27 cellular contexts compared by ENCODE assay signal in genomic region chr10:108427081-108427480, GRCh38.
DNase-seq lines count a peak whose midpoint lies in the region; ATAC-seq, FAIRE-seq and TF ChIP-seq lines count a peak whose summit lies in the region.
"Had no signal": no experiment of that assay in that cellular context is flagged by ENCODE, and none has a peak within 500 bp of the region (broad histone marks: within the 10 kb centered on the region; RNA-seq: fewer than 3 reads in every experiment).

No MANE protein-coding gene starts in this region.

- H3K4me2 ChIP-seq in K562 (ENCODE audit: insufficient read depth, low read length): no peak overlapping the region
- no peak overlapping the region for H3K4me2 ChIP-seq in PC-3 (ENCODE audit: low read length)
- H3K4me2 ChIP-seq: neural progenitor cell had no signal

- H2AFZ ChIP-seq in K562 (ENCODE audit: low read depth, low read length): no peak overlapping the region
- no peak overlapping the region for H2AFZ ChIP-seq in PC-3 (ENCODE audit: low read length)
- H2AFZ ChIP-seq: neural progenitor cell had no signal

- no peak for TF ChIP-seq POLR2A in K562 (conservative IDR thresholded peaks at IDR 0.05)

- H3K79me2 ChIP-seq in K562 (ENCODE audit: control insufficient read depth, insufficient read depth, low read length) (no peaks in the 10 kb centered on the region), PC-3 (ENCODE audit: low read length) (no peaks in the 10 kb centered on the region)

- intact Hi-C loops in K562 (cut with micrococcal nuclease): no loop called here
- intact Hi-C loops in PC-3 (cut with micrococcal nuclease): no loop called here

- no peaks in the 10 kb centered on the region for H3K36me3 ChIP-seq in BE2C
- H3K36me3 ChIP-seq in K562 (ENCODE audit: control insufficient read depth, insufficient read depth, low read length): no peaks in the 10 kb centered on the region
- no peaks in the 10 kb centered on the region for H3K36me3 ChIP-seq in PC-3 (ENCODE audit: low read depth, low read length)
- H3K36me3 ChIP-seq: left ventricle myocardium inferior, neural progenitor cell, pancreas, uterus had no signal

- 0% methylated on average over 3 of the region's 5 CpGs for WGBS in K562 (ENCODE audit: insufficient coverage, low coverage, missing lambda C conversion rate)

- CTCF ChIA-PET in K562 (lab: Yijun Ruan, JAX; ENCODE audit: low intra/inter-chr PET ratio) (no interaction called here), PC-3 (lab: Charles Lee) (no interaction called here)

- BruUV-seq in K562 (replicated peaks; lab: Mats Ljungman, UMichigan): no TSS peak
- BruUV-seq in PC-3 (replicated peaks; lab: Mats Ljungman, UMichigan): no TSS peak

- FAIRE-seq in K562 (lab: Jason Lieb, UNC): no peak
- FAIRE-seq: GM12891, pancreas, RCC 7860, small intestine had no signal

- DNase-seq in BE2C (peak; percentile 13), K562 (ENCODE audit: extremely low read depth in 1 of 4, low spot score in 3 of 4) (no peak), left lobe of liver (ENCODE audit: low spot score) (peak; percentile 49), GOT3 (lab: John Stamatoyannopoulos, UW) (no peak), foreskin fibroblast (no peak), PC-3 (no peak), NCI-H187 (lab: John Stamatoyannopoulos, UW) (no peak)
- DNase-seq: activated B cell treated with CpG ODN at 0.5 μM for 24 hours; activated CD4-positive, alpha-beta T cell treated with anti-CD3 and anti-CD28 coated beads, Interleukin-2, amount 50 U/mL, for 48 hours; activated naive CD4-positive, alpha-beta T cell; activated naive CD8-positive, alpha-beta T cell treated with anti-CD3 and anti-CD28 coated beads, Interleukin-2, amount 50 U/mL, for 24 hours; CD8-positive, alpha-beta T cell; EL; H9; left ventricle myocardium inferior; mesendoderm; NCI-H1436 treated with DMSO at 0.1 percent for 48 hours; NCI-H2107; NCI-H345; small intestine; stimulated activated naive CD4-positive, alpha-beta T cell treated with Interleukin-2 at 50 U/mL for 16 hours; uterus had no signal

- H3F3A ChIP-seq in PC-3 (ENCODE audit: low read length, unreplicated experiment): no peaks in the 10 kb centered on the region

- TF ChIP-seq EP300 in Ishikawa (IDR thresholded peaks at IDR 0.05; ENCODE audit: borderline replicate concordance) (no peak), K562 (IDR thresholded peaks at IDR 0.05; ENCODE audit: low read length) (no peak)

- in situ Hi-C loops in K562 (cut with MboI): no loop called here

- POLR2A ChIA-PET in K562 (lab: Yijun Ruan, JAX) (no interaction called here), PC-3 (lab: Charles Lee; ENCODE audit: unreplicated experiment) (no interaction called here)

- H3K9ac ChIP-seq in K562 (ENCODE audit: insufficient read depth in 1 of 2, low read depth in 2 of 2, low read length in 2 of 2): no peak overlapping the region
- H3K9ac ChIP-seq in PC-3 (ENCODE audit: low read length): no peak overlapping the region
- H3K9ac ChIP-seq: neural progenitor cell had no signal

- ATAC-seq in K562 (no peak), left lobe of liver (peak; percentile 99), PC-3 (no peak)
- ATAC-seq: activated naive CD8-positive, alpha-beta T cell treated with anti-CD3 and anti-CD28 coated beads, Interleukin-2, amount 50 U/mL, for 24 hours; CD8-positive, alpha-beta T cell had no signal

- TF ChIP-seq RAD21 in Ishikawa (IDR thresholded peaks at IDR 0.05; ENCODE audit: low read depth) (no peak), K562 (CRISPR knock-in tag; conservative IDR thresholded peaks at IDR 0.05 in 1 of 2, IDR thresholded peaks at IDR 0.05 in 1 of 2) (no peak)

- H4K20me1 ChIP-seq in K562 (replicated peaks; ENCODE audit: control insufficient read depth, insufficient read depth, low read length) (no peaks in the 10 kb centered on the region), PC-3 (ENCODE audit: low read length) (no peaks in the 10 kb centered on the region)

- H3K9me1 ChIP-seq in K562 (ENCODE audit: control insufficient read depth, insufficient read depth, low read length): no peaks in the 10 kb centered on the region

- H3K9me3 ChIP-seq in BE2C: no peaks in the 10 kb centered on the region
- no peaks in the 10 kb centered on the region for H3K9me3 ChIP-seq in K562 (replicated peaks; ENCODE audit: control insufficient read depth, insufficient read depth, low read depth, low read length)
- no peaks in the 10 kb centered on the region for H3K9me3 ChIP-seq in PC-3 (ENCODE audit: low read length)
- H3K9me3 ChIP-seq: left ventricle myocardium inferior, pancreas, uterus had no signal

- H3K27ac ChIP-seq in K562 (ENCODE audit: extremely low read depth, low read depth, low read length) (no peak overlapping the region), PC-3 (ENCODE audit: low read length) (no peak overlapping the region)
- H3K27ac ChIP-seq: left ventricle myocardium inferior, neural progenitor cell, pancreas, uterus had no signal

- TF ChIP-seq CTCF in BE2C (IDR thresholded peaks at IDR 0.05; ENCODE audit: low read depth, low read length): no peak
- no peak for TF ChIP-seq CTCF in K562 (IDR thresholded peaks at IDR 0.05 in 2 of 3, conservative IDR thresholded peaks at IDR 0.05 in 1 of 3; ENCODE audit: insufficient read depth in 2 of 3, low read depth in 1 of 3, low read length in 3 of 3)
- TF ChIP-seq CTCF in foreskin fibroblast (IDR thresholded peaks at IDR 0.05; ENCODE audit: low read depth, low read length): no peak
- no peak for TF ChIP-seq CTCF in PC-3 (conservative IDR thresholded peaks at IDR 0.05; ENCODE audit: low read depth, low read length)

- no peak overlapping the region for H3K4me3 ChIP-seq in BE2C (ENCODE audit: low read depth, low read length)
- H3K4me3 ChIP-seq in K562: no peak overlapping the region
- no peak overlapping the region for H3K4me3 ChIP-seq in foreskin fibroblast (ENCODE audit: low read depth in 1 of 2, low read length in 2 of 2)
- H3K4me3 ChIP-seq in PC-3 (ENCODE audit: low read length): no peak overlapping the region
- H3K4me3 ChIP-seq: left ventricle myocardium inferior, neural progenitor cell, pancreas, uterus had no signal

- H3K9me2 ChIP-seq in PC-3 (replicated peaks; ENCODE audit: low read length): no peaks in the 10 kb centered on the region

- H3K4me1 ChIP-seq in BE2C (peaks cover 9% of the 10 kb centered on the region; the same call in 1 of the 2 replicates), K562 (replicated peaks in 1 of 2; ENCODE audit: control insufficient read depth in 2 of 2, insufficient read depth in 2 of 2, low read length in 2 of 2) (no peaks in the 10 kb centered on the region), PC-3 (ENCODE audit: insufficient read depth, low read length) (no peaks in the 10 kb centered on the region)
- H3K4me1 ChIP-seq: left ventricle myocardium inferior, neural progenitor cell, pancreas, uterus had no signal

- H3K27me3 ChIP-seq in BE2C: no peaks in the 10 kb centered on the region
- no peaks in the 10 kb centered on the region for H3K27me3 ChIP-seq in K562 (ENCODE audit: control insufficient read depth in 2 of 2, insufficient read depth in 2 of 2, low read length in 2 of 2)
- no peaks in the 10 kb centered on the region for H3K27me3 ChIP-seq in PC-3 (ENCODE audit: low read length)
- H3K27me3 ChIP-seq: neural progenitor cell, pancreas, uterus had no signal

TF ChIP-seq in Ishikawa, 13 proteins besides CTCF, POLR2A, EP300 and RAD21:
- no peak for TF ChIP-seq EGR1 (IDR thresholded peaks at IDR 0.05)
- TF ChIP-seq NFIC (IDR thresholded peaks at IDR 0.05): peak; percentile 46
TF ChIP-seq in Ishikawa: peak in this region for 1.

TF ChIP-seq in K562, 482 proteins besides CTCF, POLR2A, EP300 and RAD21:
- TF ChIP-seq GATAD2B (IDR thresholded peaks at IDR 0.05; ENCODE audit: borderline replicate concordance) (no peak), JUN (IDR thresholded peaks at IDR 0.05; ENCODE audit: borderline replicate concordance, low read depth, low read length) (no peak), JUN (CRISPR knock-in tag; IDR thresholded peaks at IDR 0.05; ENCODE audit: borderline replicate concordance) (no peak), NFIC (IDR thresholded peaks at IDR 0.05) (peak; percentile 55; the same call in 1 of the 2 replicates)

Comparison
In these comparisons a context has a peak if more than half of its experiments do, and no peak if none do; other contexts are left out.
1. DNase-seq: peak in BE2C (single experiment) and left lobe of liver (single experiment); none in K562 (0 of 4), GOT3 (single experiment), foreskin fibroblast (0 of 2), PC-3 (single experiment) and NCI-H187 (0 of 2).